ENCODE assay signal across 1 cellular context in the genomic region with DNA sequence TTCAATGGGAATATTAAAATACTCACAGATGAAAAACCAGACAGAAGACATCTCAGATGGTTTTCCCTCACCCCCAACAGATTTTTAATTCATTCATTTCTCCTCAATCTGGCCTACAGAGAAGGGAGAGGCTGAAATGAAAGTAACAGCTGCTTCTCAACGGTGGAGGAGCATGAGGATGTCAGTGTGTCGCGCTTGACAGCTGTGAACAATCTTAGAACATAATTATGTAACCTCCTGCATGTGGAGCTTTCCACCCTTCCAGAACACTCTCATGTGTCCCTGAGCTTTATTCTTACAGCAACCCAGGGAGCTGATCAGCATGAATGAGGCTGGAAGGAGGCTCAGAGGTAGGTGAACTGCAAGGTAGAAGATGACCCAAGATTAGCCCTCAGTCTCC.
TF ChIP-seq lines count a peak whose summit lies in the region.

No MANE protein-coding gene starts in this region.

TF ChIP-seq in HepG2, 621 proteins besides CTCF, POLR2A, EP300 and RAD21 (continued from another document):
- TF ChIP-seq, protein P1, sequence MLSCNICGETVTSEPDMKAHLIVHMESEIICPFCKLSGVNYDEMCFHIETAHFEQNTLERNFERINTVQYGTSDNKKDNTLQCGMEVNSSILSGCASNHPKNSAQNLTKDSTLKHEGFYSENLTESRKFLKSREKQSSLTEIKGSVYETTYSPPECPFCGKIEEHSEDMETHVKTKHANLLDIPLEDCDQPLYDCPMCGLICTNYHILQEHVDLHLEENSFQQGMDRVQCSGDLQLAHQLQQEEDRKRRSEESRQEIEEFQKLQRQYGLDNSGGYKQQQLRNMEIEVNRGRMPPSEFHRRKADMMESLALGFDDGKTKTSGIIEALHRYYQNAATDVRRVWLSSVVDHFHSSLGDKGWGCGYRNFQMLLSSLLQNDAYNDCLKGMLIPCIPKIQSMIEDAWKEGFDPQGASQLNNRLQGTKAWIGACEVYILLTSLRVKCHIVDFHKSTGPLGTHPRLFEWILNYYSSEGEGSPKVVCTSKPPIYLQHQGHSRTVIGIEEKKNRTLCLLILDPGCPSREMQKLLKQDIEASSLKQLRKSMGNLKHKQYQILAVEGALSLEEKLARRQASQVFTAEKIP (CRISPR knock-in tag; IDR thresholded peaks at IDR 0.05; ENCODE audit: borderline replicate concordance) = no peak
- TF ChIP-seq MTF2 (CRISPR knock-in tag; IDR thresholded peaks at IDR 0.05; ENCODE audit: borderline replicate concordance) (no peak), NR2C2 (CRISPR knock-in tag; IDR thresholded peaks at IDR 0.05; ENCODE audit: borderline replicate concordance) (no peak)
- TF ChIP-seq, protein P2, sequence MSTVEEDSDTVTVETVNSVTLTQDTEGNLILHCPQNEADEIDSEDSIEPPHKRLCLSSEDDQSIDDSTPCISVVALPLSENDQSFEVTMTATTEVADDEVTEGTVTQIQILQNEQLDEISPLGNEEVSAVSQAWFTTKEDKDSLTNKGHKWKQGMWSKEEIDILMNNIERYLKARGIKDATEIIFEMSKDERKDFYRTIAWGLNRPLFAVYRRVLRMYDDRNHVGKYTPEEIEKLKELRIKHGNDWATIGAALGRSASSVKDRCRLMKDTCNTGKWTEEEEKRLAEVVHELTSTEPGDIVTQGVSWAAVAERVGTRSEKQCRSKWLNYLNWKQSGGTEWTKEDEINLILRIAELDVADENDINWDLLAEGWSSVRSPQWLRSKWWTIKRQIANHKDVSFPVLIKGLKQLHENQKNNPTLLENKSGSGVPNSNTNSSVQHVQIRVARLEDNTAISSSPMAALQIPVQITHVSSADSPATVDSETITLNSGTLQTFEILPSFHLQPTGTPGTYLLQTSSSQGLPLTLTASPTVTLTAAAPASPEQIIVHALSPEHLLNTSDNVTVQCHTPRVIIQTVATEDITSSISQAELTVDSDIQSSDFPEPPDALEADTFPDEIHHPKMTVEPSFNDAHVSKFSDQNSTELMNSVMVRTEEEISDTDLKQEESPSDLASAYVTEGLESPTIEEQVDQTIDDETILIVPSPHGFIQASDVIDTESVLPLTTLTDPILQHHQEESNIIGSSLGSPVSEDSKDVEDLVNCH (CRISPR knock-in tag; IDR thresholded peaks at IDR 0.05) = no peak
